ENCODE assay signal across 9 cellular contexts in the genomic region with DNA sequence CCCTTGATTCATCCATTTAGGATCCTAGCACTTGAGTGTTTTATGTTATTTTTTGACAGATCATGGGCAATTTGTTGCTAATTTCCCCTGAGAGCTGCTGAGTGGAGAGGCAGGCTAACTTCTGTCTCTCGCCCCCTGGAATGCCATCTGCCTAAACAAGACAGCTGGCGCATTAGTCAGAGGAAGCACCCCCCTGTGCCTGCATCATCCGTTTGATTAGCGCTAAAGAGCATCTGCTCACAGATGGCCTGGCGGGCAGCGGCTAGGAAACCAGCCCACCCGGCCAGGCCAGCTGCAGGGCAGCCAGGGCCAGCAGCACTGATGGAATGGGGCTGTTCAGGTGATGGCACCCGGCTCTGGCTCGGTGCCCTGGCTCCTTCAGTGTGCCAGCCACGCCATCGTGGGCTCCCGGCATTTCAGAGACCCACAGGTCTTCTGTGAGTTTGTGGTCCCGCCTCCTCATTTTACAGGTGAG. TPM values are rescaled to one million over a fixed set of nuclear protein-coding genes. Genes with fewer than 3 reads are reported as not detected.
DNase-seq lines count a peak whose midpoint lies in the region; TF ChIP-seq lines count a peak whose summit lies in the region.
"Had no signal": no experiment of that assay in that cellular context is flagged by ENCODE, and none has a peak within 500 bp of the region (broad histone marks: within the 10 kb centered on the region; RNA-seq: fewer than 3 reads in every experiment).

No MANE protein-coding gene starts in this region.

- DNase-seq in DMS53 (lab: John Stamatoyannopoulos, UW) = peak; percentile 77
- DNase-seq in NCI-H146 treated with DMSO at 0.1 percent for 48 hours (lab: John Stamatoyannopoulos, UW; ENCODE audit: unreplicated experiment) = peak; percentile 56
- DNase-seq in amniotic epithelial cell (ENCODE audit: low read depth) = peak; percentile 14
- DNase-seq in NK-92 treated with Interleukin-12 subunit alpha and Interleukin-12 subunit beta, amount 100 ng/mL, for 24 hours (lab: John Stamatoyannopoulos, UW) = no peak
- no peak for DNase-seq in NCI-H526 treated with DMSO at 0.1 percent for 48 hours (lab: John Stamatoyannopoulos, UW)
- no peak for DNase-seq in GM13976 (ENCODE audit: low spot score)
- no peak for DNase-seq in central memory CD4-positive, alpha-beta T cell
- DNase-seq: naive thymus-derived CD4-positive, alpha-beta T cell had no signal

- peaks cover 4% of the 10 kb centered on the region for H3K9me3 ChIP-seq in mesodermal cell (ENCODE audit: control insufficient read depth, low read length)

- H3K36me3 ChIP-seq in mesodermal cell (ENCODE audit: control insufficient read depth, insufficient read depth, low read length) = no peaks in the 10 kb centered on the region

- H3K4me3 ChIP-seq in mesodermal cell (ENCODE audit: extremely low read depth, insufficient read depth, low read length, poor library complexity, severe bottlenecking) = no peak overlapping the region

- WGBS in mesodermal cell (ENCODE audit: insufficient coverage in 2 of 2), 2 experiments = 35 to 42% methylated on average over 12 to 13 of the region's 13 CpGs

- TF ChIP-seq CTCF in GM13976 (IDR thresholded peaks at IDR 0.05; ENCODE audit: borderline replicate concordance, control extremely low read depth, extremely low read depth, insufficient read depth, missing control alignments) = no peak

- in situ Hi-C loops in GM13976 (cut with MboI; ENCODE audit: low sequenced_read_pairs, unreplicated experiment) = no loop called here

- H3K4me1 ChIP-seq in mesodermal cell (ENCODE audit: control insufficient read depth, insufficient read depth, low read length, poor library complexity, severe bottlenecking) = peaks cover 32% of the 10 kb centered on the region

- peak overlapping the region; percentile 81 for H3K27ac ChIP-seq in mesodermal cell (ENCODE audit: low read depth, low read length, severe bottlenecking)

RNA-seq across cellular contexts. Expression of a gene that starts 22.9 kb away (rescaled TPM):
- 36.3 TPM for polyA plus RNA-seq in mesodermal cell (2013, experiment 1 of 2)
- 19.8 TPM for polyA plus RNA-seq in mesodermal cell (2013, experiment 2 of 2)
- polyA plus RNA-seq: naive thymus-derived CD4-positive, alpha-beta T cell had no signal

Comparison
In these comparisons a context has a peak if more than half of its experiments do, and no peak if none do; other contexts are left out.
1. DNase-seq: peak in DMS53 (single experiment), NCI-H146 treated with DMSO at 0.1 percent for 48 hours (single experiment) and amniotic epithelial cell (single experiment); none in NK-92 treated with Interleukin-12 subunit alpha and Interleukin-12 subunit beta, amount 100 ng/mL, for 24 hours (single experiment), NCI-H526 treated with DMSO at 0.1 percent for 48 hours (single experiment), GM13976 (single experiment) and central memory CD4-positive, alpha-beta T cell (single experiment).